In the genomic region with DNA sequence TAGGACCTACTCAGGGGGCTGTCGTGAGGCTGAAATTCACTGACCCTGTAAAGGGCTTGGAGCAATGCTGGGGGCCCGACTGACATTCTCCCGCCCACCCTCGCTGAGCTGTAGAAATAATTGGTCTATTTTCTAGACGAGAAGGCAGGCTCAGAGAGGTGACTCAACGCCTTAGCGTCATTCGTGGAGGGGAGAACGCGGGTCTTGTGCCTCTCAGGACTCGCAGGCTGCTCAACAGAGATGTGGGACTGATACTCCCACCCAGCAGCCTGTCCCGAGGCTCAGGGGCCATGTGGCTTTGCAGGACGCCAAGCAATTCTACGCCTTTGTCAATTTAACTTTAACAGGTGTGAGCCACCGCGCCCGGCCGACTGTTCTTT, we compare ENCODE assay signal across 16 cellular contexts. TPM values are rescaled to one million over a fixed set of nuclear protein-coding genes. Genes with fewer than 3 reads are reported as not detected.
A peak's percentile ranks its signal among the peaks of the same experiment; 100 is the strongest.
DNase-seq lines count a peak whose midpoint lies in the region; ATAC-seq, FAIRE-seq and TF ChIP-seq lines count a peak whose summit lies in the region.
"Had no signal": no experiment of that assay in that cellular context is flagged by ENCODE, and none has a peak within 500 bp of the region (broad histone marks: within the 10 kb centered on the region; RNA-seq: fewer than 3 reads in every experiment).

No MANE protein-coding gene starts in this region.

- no peak overlapping the region for H3K23ac ChIP-seq in H1 (ENCODE audit: insufficient read length)

- H2BK20ac ChIP-seq in H1 (ENCODE audit: low read length), result no peak overlapping the region

- POLR2A ChIA-PET in WTC11 (lab: Charles Lee) (interaction anchor here (0.6 to 1.2 kb wide), 3 partner anchors 19 to 168 kb away, joined by 3 to 5 read pairs (median 3); no protein-coding TSS in a partner anchor), H1 (lab: Charles Lee; ENCODE audit: partially characterized antibody) (interaction anchor here (0.9 to 2.0 kb wide), 4 partner anchors 12 to 242 kb away, joined by 3 to 8 read pairs (median 4); no protein-coding TSS in a partner anchor)

- 0 out of 2 replicates have a peak, but pooled peaks cover 3% of the 10 kb centered on the region for H3K4me1 Mint-ChIP-seq in WTC11
- H3K4me1 Mint-ChIP-seq in immature natural killer cell, result no peaks in the 10 kb centered on the region
- H3K4me1 Mint-ChIP-seq: CD4-positive, CD25-positive, alpha-beta regulatory T cell had no signal

- no peak overlapping the region for H4K8ac ChIP-seq in H1 (ENCODE audit: extremely low read depth, insufficient read depth, low read length)

- H4K91ac ChIP-seq in H1 (replicated peaks; ENCODE audit: insufficient read length, low read length), result no peak overlapping the region

- H3K9me3 ChIP-seq in H1 (ENCODE audit: insufficient read depth in 2 of 2, low read depth in 1 of 2, low read length in 1 of 2) (peaks cover 0 to 3% of the 10 kb centered on the region in 2 experiments; a peak in 1 of 4 replicates), stomach (peaks cover 4 to 16% (median 12%) of the 10 kb centered on the region in 4 donors)
- H3K9me3 ChIP-seq: SK-N-SH had no signal

- WGBS in H1 (ENCODE audit: extremely low coverage in 1 of 2, insufficient coverage in 1 of 2, insufficient read length in 1 of 2, insufficient replicate concordance in 2 of 2, low coverage in 1 of 2, low lambda C conversion rate in 2 of 2, missing lambda C conversion rate in 1 of 2), 2 experiments, result 78% methylated on average over 18 of the region's 18 CpGs; no CpG with 5 or more reads in 1 of the 2 experiments
- WGBS in stomach, 5 donors, result 64 to 79% (median 70%) methylated on average over 18 of the region's 18 CpGs

- H3K4me1 ChIP-seq in H1 (replicated peaks in 1 of 4; ENCODE audit: control insufficient read depth in 3 of 4, insufficient read depth in 4 of 4, low read length in 3 of 4) (no peaks in the 10 kb centered on the region), stomach (no peaks in the 10 kb centered on the region)

- H3K23me2 ChIP-seq in H1 (ENCODE audit: low read depth, low read length), result no peaks in the 10 kb centered on the region; the same call in 1 of the 2 replicates

- no peak overlapping the region; the same call in 1 of the 2 replicates for H2BK12ac ChIP-seq in H1 (ENCODE audit: low read depth, low read length)

- H3K27me3 Mint-ChIP-seq in WTC11 (ENCODE audit: low read depth) (peaks cover 13% of the 10 kb centered on the region), immature natural killer cell (ENCODE audit: low read depth in 3 of 3) (peaks cover 0 to 6% (median 0%) of the 10 kb centered on the region in 3 donors)

- no peak overlapping the region for H2AK5ac ChIP-seq in H1 (ENCODE audit: low read depth, low read length)

- no peak overlapping the region for H3K56ac ChIP-seq in H1 (replicated peaks; ENCODE audit: insufficient read length, low read depth, low read length)

- CTCF ChIA-PET in WTC11 (lab: Charles Lee) (interaction anchor here (0.7 to 8.5 kb wide), 71 partner anchors 9 to 465 kb away, joined by 3 to 200 read pairs (median 5); partner anchors contain the start of genes C19orf81, CLEC11A, JOSD2 and MYBPC2), H1 (lab: Charles Lee; ENCODE audit: partially characterized antibody) (interaction anchor here (0.6 to 17.1 kb wide), 50 partner anchors 9 to 506 kb away, joined by 3 to 269 read pairs (median 6); partner anchors contain the start of genes ASPDH, CLEC11A, JOSD2 and NR1H2)

- no peak overlapping the region for H4K5ac ChIP-seq in H1 (ENCODE audit: insufficient read length, low read depth, low read length)

- H2BK15ac ChIP-seq in H1 (ENCODE audit: low read length), result peak overlapping the region; percentile 46; the same call in 1 of the 2 replicates

- no peak overlapping the region for H2BK5ac ChIP-seq in H1 (ENCODE audit: low read depth, low read length)

- no peak for FAIRE-seq in H1 (lab: Jason Lieb, UNC)
- FAIRE-seq: HTR-8/SVneo had no signal

- no peak for TF ChIP-seq RAD21 in H1 (IDR thresholded peaks at IDR 0.05 in 1 of 2, conservative IDR thresholded peaks at IDR 0.05 in 1 of 2; ENCODE audit: low read depth in 2 of 2, low read length in 2 of 2)

- TF ChIP-seq EP300 in H1 (IDR thresholded peaks at IDR 0.05; ENCODE audit: borderline replicate concordance in 1 of 2, low read depth in 2 of 2, low read length in 2 of 2), result no peak
- TF ChIP-seq EP300 in stomach (IDR thresholded peaks at IDR 0.05), result no peak

- H3K36me3 Mint-ChIP-seq in WTC11, result peaks cover 15% of the 10 kb centered on the region
- H3K36me3 Mint-ChIP-seq in immature natural killer cell, result peaks cover 0 to 3% (median 0%) of the 10 kb centered on the region in 3 donors
- H3K36me3 Mint-ChIP-seq: CD4-positive, CD25-positive, alpha-beta regulatory T cell had no signal

- H2AFZ ChIP-seq in H1 (ENCODE audit: low read length), result no peak overlapping the region
- H2AFZ ChIP-seq: PC-9 had no signal

- H3K4me3 ChIP-seq in H1 (ENCODE audit: extremely low read depth in 1 of 4, insufficient read depth in 2 of 4, low read depth in 3 of 4, low read length in 4 of 4), result no peak overlapping the region
- no peak overlapping the region for H3K4me3 ChIP-seq in stomach
- H3K4me3 ChIP-seq: PC-9 had no signal

- no peak for DNase-seq in WTC11 (ENCODE audit: low spot score)
- no peak for DNase-seq in H1 (ENCODE audit: low read depth in 1 of 2, low spot score in 2 of 2)
- DNase-seq in putamen (ENCODE audit: low spot score), result peak; percentile 42
- no peak for DNase-seq in GOT3 (lab: John Stamatoyannopoulos, UW)
- DNase-seq in stomach, result no peak
- no peak for DNase-seq in H4 (ENCODE audit: low spot score)
- DNase-seq in immature natural killer cell, result no peak
- DNase-seq: NCI-H510A had no signal

- H3K9ac ChIP-seq in H1 (replicated peaks in 1 of 4; ENCODE audit: extremely low read depth in 1 of 4, low read depth in 3 of 4, low read length in 3 of 4), result no peak overlapping the region
- H3K9ac ChIP-seq: SK-N-SH had no signal

- H3K27ac Mint-ChIP-seq in WTC11 (no peak overlapping the region), immature natural killer cell (no peak overlapping the region)
- H3K27ac Mint-ChIP-seq: H9 had no signal

- H3K4me3 Mint-ChIP-seq in WTC11 (no peak overlapping the region), immature natural killer cell (no peak overlapping the region)
- H3K4me3 Mint-ChIP-seq: CD4-positive, CD25-positive, alpha-beta regulatory T cell had no signal

- TF ChIP-seq POLR2A in H1 (IDR thresholded peaks at IDR 0.05; ENCODE audit: control extremely low read depth in 1 of 2, low read depth in 2 of 2, low read length in 2 of 2) (no peak), stomach (IDR thresholded peaks at IDR 0.05) (no peak)

- H3K27me3 ChIP-seq in H1 (replicated peaks in 1 of 4; ENCODE audit: control insufficient read depth in 3 of 4, extremely low read depth in 1 of 4, insufficient read depth in 3 of 4, low read length in 3 of 4) (no peaks in the 10 kb centered on the region), stomach (peaks cover 0 to 29% (median 3%) of the 10 kb centered on the region in 3 donors)

- no peaks in the 10 kb centered on the region for H3K79me1 ChIP-seq in H1 (ENCODE audit: low read depth, low read length)

- intact Hi-C loops in stomach (cut with DNase I; ENCODE audit: low total_unique reads), result no loop called here

- no peak overlapping the region for H2BK120ac ChIP-seq in H1 (replicated peaks; ENCODE audit: low read depth, low read length)

- H3K27ac ChIP-seq in H1 (ENCODE audit: low read depth, low read length), result no peak overlapping the region
- H3K27ac ChIP-seq in stomach, result no peak overlapping the region
- H3K27ac ChIP-seq: PC-9, RWPE1 had no signal

- H3K79me2 ChIP-seq in H1 (ENCODE audit: control insufficient read depth in 1 of 2, insufficient read depth in 2 of 2, low read length in 2 of 2), result no peaks in the 10 kb centered on the region

- no peak; the same call in 1 of the 2 replicates for ATAC-seq in WTC11

- no peak overlapping the region for H3K4me2 ChIP-seq in H1 (ENCODE audit: insufficient read depth in 1 of 2, low read depth in 2 of 2, low read length in 2 of 2)
- H3K4me2 ChIP-seq: PC-9, SK-N-SH had no signal

- no peak overlapping the region for H3K4ac ChIP-seq in H1 (replicated peaks; ENCODE audit: insufficient read length, low read depth, low read length)

- H3K9me3 Mint-ChIP-seq in WTC11 (peaks cover 18% of the 10 kb centered on the region), immature natural killer cell (peaks cover 0 to 12% (median 2%) of the 10 kb centered on the region in 6 donors)

- no peak overlapping the region for H3K18ac ChIP-seq in H1 (ENCODE audit: extremely low read depth, low read length)

- H4K20me1 ChIP-seq in H1 (replicated peaks in 1 of 2; ENCODE audit: control insufficient read depth in 1 of 2, insufficient read depth in 2 of 2, low read length in 2 of 2), result peaks cover 0 to 4% of the 10 kb centered on the region in 2 experiments

- TF ChIP-seq CTCF in WTC11 (IDR thresholded peaks at IDR 0.05) (no peak), H1 (IDR thresholded peaks at IDR 0.05; ENCODE audit: control extremely low read depth in 1 of 3, insufficient read depth in 1 of 3, low read depth in 1 of 3, low read length in 3 of 3) (no peak), stomach (IDR thresholded peaks at IDR 0.05) (no peak)

- no peak overlapping the region for H3K14ac ChIP-seq in H1 (ENCODE audit: insufficient read length)

- H3K36me3 ChIP-seq in H1 (ENCODE audit: control insufficient read depth in 2 of 4, insufficient read depth in 4 of 4, low read length in 3 of 4) (0 out of 8 replicates have a peak, but pooled peaks cover 0 to 3% (median 0%) of the 10 kb centered on the region in 4 experiments), stomach (peaks cover 0 to 6% (median 0%) of the 10 kb centered on the region in 4 donors)

RNA-seq across cellular contexts. Expression of gene ASPDH, which starts 23.6 kb away (rescaled TPM):
- total RNA-seq in WTC11 (2021), result not detected in 3 replicates
- not detected in 2 replicates for total RNA-seq in H1 (2021; fragmentation: NEBNext Ultra II Directional; extraction: Animal tissue kit (Norgen Biotek cat#: 25700))
- not detected in 2 replicates for polyA plus RNA-seq in H1 (2011; rRNA removed)
- 0.21 TPM for polyA plus RNA-seq in H1 (2011; cell fraction: cytosol; rRNA removed)
- polyA plus RNA-seq in H1 (2011; cell fraction: nucleus; rRNA removed), result not detected
- 0.34 TPM in 1 of 4 replicates, not detected in the others for polyA plus RNA-seq in H1 (2012, experiment 1 of 2)
- polyA plus RNA-seq in H1 (2012, experiment 2 of 2), result not detected
- polyA plus RNA-seq in H1 (2013, experiment 1 of 2), result not detected
- polyA plus RNA-seq in H1 (2013, experiment 2 of 2), result not detected
- polyA minus RNA-seq in H1 (2011; rRNA and poly(A)+ RNA removed), result not detected in 2 replicates
- polyA minus RNA-seq in H1 (2011; cell fraction: cytosol; rRNA and poly(A)+ RNA removed), result not detected
- polyA minus RNA-seq in H1 (2011; cell fraction: nucleus; rRNA and poly(A)+ RNA removed), result not detected
- not detected for total RNA-seq in stomach
- polyA plus RNA-seq in stomach, result not detected
- total RNA-seq in H4 (2014; rRNA removed; shearing (Covaris generic)), result not detected in 2 replicates
- not detected for polyA plus RNA-seq in immature natural killer cell
- total RNA-seq: CD4-positive, CD25-positive, alpha-beta regulatory T cell; H9; M059J; PC-9 had no signal
- polyA plus RNA-seq: BJ; CD4-positive, CD25-positive, alpha-beta regulatory T cell had no signal

RNA-seq across cellular contexts. Expression of gene JOSD2, which starts 26.3 kb away (rescaled TPM):
- 4.0 to 4.3 TPM (median 4.0 TPM) in 3 replicates for total RNA-seq in WTC11 (2021)
- 1.9 and 3.6 TPM in 2 replicates for total RNA-seq in H1 (2021; fragmentation: NEBNext Ultra II Directional; extraction: Animal tissue kit (Norgen Biotek cat#: 25700))
- polyA plus RNA-seq in H1 (2011; rRNA removed), result 5.6 and 6.6 TPM in 2 replicates
- 5.1 TPM for polyA plus RNA-seq in H1 (2011; cell fraction: cytosol; rRNA removed)
- 3.1 TPM for polyA plus RNA-seq in H1 (2011; cell fraction: nucleus; rRNA removed)
- 3.2 to 5.8 TPM (median 4.1 TPM) in 4 replicates for polyA plus RNA-seq in H1 (2012, experiment 1 of 2)
- 6.1 TPM for polyA plus RNA-seq in H1 (2012, experiment 2 of 2)
- polyA plus RNA-seq in H1 (2013, experiment 1 of 2), result 1.4 TPM
- polyA plus RNA-seq in H1 (2013, experiment 2 of 2), result 2.0 TPM
- 0.22 and 0.24 TPM in 2 replicates for polyA minus RNA-seq in H1 (2011; rRNA and poly(A)+ RNA removed)
- 3.0 TPM for polyA minus RNA-seq in H1 (2011; cell fraction: cytosol; rRNA and poly(A)+ RNA removed)
- 3.1 TPM for polyA minus RNA-seq in H1 (2011; cell fraction: nucleus; rRNA and poly(A)+ RNA removed)
- 10 to 100 TPM in 3 of 5 donors, 1 to 10 TPM in 1, not detected in 1; 9.9 to 61.0 (median 14.5) TPM for total RNA-seq in stomach
- polyA plus RNA-seq in stomach, result 10 to 100 TPM; 68.4 to 79.4 (median 68.5) TPM
- total RNA-seq in H4 (2014; rRNA removed; shearing (Covaris generic)), result 28.7 and 60.6 TPM in 2 replicates
- polyA plus RNA-seq in immature natural killer cell, result 10 to 100 TPM; 21.4 to 28.2 (median 26.1) TPM

RNA-seq across cellular contexts. Expression of gene LRRC4B, which starts 30.9 kb away (rescaled TPM):
- total RNA-seq in WTC11 (2021) (10.0 to 11.0 TPM (median 10.9 TPM) in 3 replicates), stomach (1 to 10 TPM in 3 of 5 donors, under 1 TPM in 1, not detected in 1; 0.45 to 4.4 (median 2.2) TPM)
- 11.5 and 13.4 TPM in 2 replicates for total RNA-seq in H1 (2021; fragmentation: NEBNext Ultra II Directional; extraction: Animal tissue kit (Norgen Biotek cat#: 25700))
- polyA plus RNA-seq in H1 (2011; rRNA removed) (20.8 and 21.2 TPM in 2 replicates), stomach (1 to 10 TPM; 1.2 to 1.5 (median 1.5) TPM), immature natural killer cell (not detected)
- 12.4 TPM for polyA plus RNA-seq in H1 (2011; cell fraction: cytosol; rRNA removed)
- polyA plus RNA-seq in H1 (2011; cell fraction: nucleus; rRNA removed), result 13.5 TPM
- 9.8 to 18.5 TPM (median 14.7 TPM) in 4 replicates for polyA plus RNA-seq in H1 (2012, experiment 1 of 2)
- polyA plus RNA-seq in H1 (2012, experiment 2 of 2), result 10.8 TPM
- 8.9 TPM for polyA plus RNA-seq in H1 (2013, experiment 1 of 2)
- 8.8 TPM for polyA plus RNA-seq in H1 (2013, experiment 2 of 2)
- 7.2 and 9.8 TPM in 2 replicates for polyA minus RNA-seq in H1 (2011; rRNA and poly(A)+ RNA removed)
- polyA minus RNA-seq in H1 (2011; cell fraction: cytosol; rRNA and poly(A)+ RNA removed), result 17.0 TPM
- 8.6 TPM for polyA minus RNA-seq in H1 (2011; cell fraction: nucleus; rRNA and poly(A)+ RNA removed)
- total RNA-seq in H4 (2014; rRNA removed; shearing (Covaris generic)), result 15.2 and 19.0 TPM in 2 replicates
- total RNA-seq: CD4-positive, CD25-positive, alpha-beta regulatory T cell; M059J; PC-9 had no signal
- polyA plus RNA-seq: CD4-positive, CD25-positive, alpha-beta regulatory T cell had no signal
